Comparison of ENCODE assay signal across 26 cellular contexts in the genomic region with DNA sequence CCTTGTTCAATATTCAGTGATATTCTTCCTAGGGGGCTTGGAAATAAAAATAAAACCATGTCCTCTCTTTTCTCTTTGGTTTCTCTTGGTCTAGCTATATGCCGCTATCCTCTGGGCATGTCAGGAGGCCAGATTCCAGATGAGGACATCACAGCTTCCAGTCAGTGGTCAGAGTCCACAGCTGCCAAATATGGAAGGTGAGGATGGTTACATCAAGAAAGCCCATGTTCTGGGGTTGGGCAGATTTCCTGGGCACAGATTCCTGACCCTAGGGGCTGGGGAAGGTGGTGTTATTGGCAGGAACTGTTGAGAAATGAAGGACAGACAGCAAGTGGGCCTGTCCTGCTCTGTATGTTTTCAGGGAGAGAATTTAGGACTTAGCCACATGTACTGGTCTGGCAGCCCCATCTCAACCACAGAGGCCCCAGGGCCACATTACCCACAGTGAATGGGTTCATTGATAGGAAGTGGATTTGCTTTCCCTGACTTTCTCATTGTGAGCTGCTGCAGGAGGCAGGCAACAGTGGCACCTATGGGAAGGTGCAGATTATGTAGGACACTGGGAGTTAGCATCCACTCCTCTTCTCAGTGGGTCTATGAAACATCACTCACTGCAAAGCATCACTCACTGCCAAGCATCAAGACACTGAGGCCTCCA. TPM values are rescaled to one million over a fixed set of nuclear protein-coding genes. Genes with fewer than 3 reads are reported as not detected.
DNase-seq lines count a peak whose midpoint lies in the region; ATAC-seq, FAIRE-seq and TF ChIP-seq lines count a peak whose summit lies in the region.
"Had no signal": no experiment of that assay in that cellular context is flagged by ENCODE, and none has a peak within 500 bp of the region (broad histone marks: within the 10 kb centered on the region; RNA-seq: fewer than 3 reads in every experiment).

No MANE protein-coding gene starts in this region.

- TF ChIP-seq RAD21 in GM12878 (IDR thresholded peaks at IDR 0.05; ENCODE audit: insufficient read depth, low read depth, low read length), result peak; percentile 42; the same call in 1 of the 2 replicates

- POLR2A ChIA-PET in GM12878 (lab: Charles Lee), result no interaction called here

- H3K9me3 ChIP-seq in heart left ventricle (peaks cover 0 to 10% (median 0%) of the 10 kb centered on the region in 12 donors), GM12878 (replicated peaks; ENCODE audit: control insufficient read depth, insufficient read depth, low read length) (no peaks in the 10 kb centered on the region)
- H3K9me3 ChIP-seq: stomach had no signal

- 83 to 100% (median 96%) methylated on average over 1 of the region's 1 CpG for WGBS in heart left ventricle, 4 donors
- WGBS in GM12878 (ENCODE audit: insufficient coverage, insufficient replicate concordance, low lambda C conversion rate, missing lambda C conversion rate), result 95% methylated on average over 1 of the region's 1 CpG

- ATAC-seq in left ventricle myocardium superior (peak; percentile 38), heart left ventricle (no peak), GM12878 (no peak), left lobe of liver (peak; percentile 86)
- ATAC-seq: activated naive CD4-positive, alpha-beta T cell treated with anti-CD3 and anti-CD28 coated beads, Interleukin-2, amount 50 U/mL, for 72 hours had no signal

- H3K4me3 ChIP-seq in heart left ventricle, result no peak overlapping the region
- no peak overlapping the region for H3K4me3 ChIP-seq in GM12878
- H3K4me3 ChIP-seq: BLaER1 treated with 17β-estradiol and CSF1 and Interleukin-3, amounts not matched to agents 10 nM and 100 nM; stomach had no signal

- H3K4me1 ChIP-seq in heart left ventricle (no peaks in the 10 kb centered on the region), GM12878 (ENCODE audit: control insufficient read depth, insufficient read depth, low read length) (no peaks in the 10 kb centered on the region)

- no peak for TF ChIP-seq POLR2A in heart left ventricle (IDR thresholded peaks at IDR 0.05)
- TF ChIP-seq POLR2A in GM12878 (IDR thresholded peaks at IDR 0.05; ENCODE audit: low read depth, low read length), result no peak

- no peaks in the 10 kb centered on the region for H3K79me2 ChIP-seq in GM12878 (ENCODE audit: control insufficient read depth, insufficient read depth, low read length)

- H2AFZ ChIP-seq in GM12878 (ENCODE audit: control insufficient read depth, low read depth, low read length), result no peak overlapping the region

- H4K20me1 ChIP-seq in GM12878 (ENCODE audit: control insufficient read depth, insufficient read depth), result no peaks in the 10 kb centered on the region
- H4K20me1 ChIP-seq: BLaER1 treated with 17β-estradiol and CSF1 and Interleukin-3, amounts not matched to agents 10 nM and 100 nM had no signal

- no peak for FAIRE-seq in GM12878 (lab: Jason Lieb, UNC)
- FAIRE-seq: A204.1, frontal cortex, islet of Langerhans had no signal

- SMC1A ChIA-PET in GM12878 (lab: Charles Lee; ENCODE audit: uncharacterized antibody, unreplicated experiment), result interaction anchor here (0.8 kb wide), 1 partner anchor 140 kb away, joined by 3 read pairs; no protein-coding TSS in a partner anchor

- H3K4me2 ChIP-seq in GM12878 (ENCODE audit: control insufficient read depth, insufficient read depth), result no peak overlapping the region

- H3K27me3 ChIP-seq in heart left ventricle (no peaks in the 10 kb centered on the region), GM12878 (replicated peaks in 1 of 2; ENCODE audit: control insufficient read depth in 2 of 2, insufficient read depth in 2 of 2, low read length in 1 of 2) (no peaks in the 10 kb centered on the region)
- H3K27me3 ChIP-seq: BLaER1 treated with 17β-estradiol and CSF1 and Interleukin-3, amounts not matched to agents 10 nM and 100 nM; stomach had no signal

- no peak for DNase-seq in left ventricle myocardium superior
- no peak for DNase-seq in heart left ventricle
- DNase-seq in GM12878 (ENCODE audit: low read depth, low spot score), result no peak
- peak; percentile 52 for DNase-seq in left lobe of liver (ENCODE audit: low spot score)
- no peak for DNase-seq in NCI-H524 (lab: John Stamatoyannopoulos, UW)
- no peak for DNase-seq in CD1c-positive myeloid dendritic cell (ENCODE audit: extremely low spot score)
- no peak for DNase-seq in activated gamma-delta T cell (lab: John Stamatoyannopoulos, UW)
- DNase-seq in activated CD4-positive, alpha-beta T cell treated with anti-CD3 and anti-CD28 coated beads, Interleukin-2, amount 50 U/mL, for 1 hour, result no peak
- DNase-seq: activated CD4-positive, alpha-beta T cell treated with anti-CD3 and anti-CD28 coated beads, Interleukin-2, amount 10 ng/mL, durations not matched to agents 7 days and 5 days; aorta; erythroblast; H9; hypothalamus; KBM-7; NCI-H1694 treated with DMSO at 0.1 percent for 48 hours; NCI-H2227 treated with DMSO at 0.1 percent for 48 hours; NCI-H774; nucleus accumbens; SHP77 treated with DMSO at 0.1 percent for 48 hours; stomach; trophoblast cell had no signal

- in situ Hi-C loops in GM12878 (cut with MboI), result no loop called here

- intact Hi-C loops in left ventricle myocardium superior (cut with micrococcal nuclease) (no loop called here), heart left ventricle (cut with DNase I) (loop anchor here in 1 of 10 donors (10.0 kb wide), 1 partner anchor 138 kb away; no protein-coding TSS in a partner anchor), GM12878 (cut with micrococcal nuclease; ENCODE audit: unreplicated experiment) (no loop called here)

- RAD21 ChIA-PET in GM12878 (lab: Charles Lee; ENCODE audit: unreplicated experiment), result no interaction called here

- BruUV-seq in GM12878 (replicated peaks; lab: Mats Ljungman, UMichigan), result no TSS peak

- TF ChIP-seq EP300 in GM12878 (IDR thresholded peaks at IDR 0.05; ENCODE audit: borderline replicate concordance in 1 of 2, control insufficient read depth in 1 of 2, low read depth in 2 of 2, low read length in 2 of 2), result no peak

- CTCF ChIA-PET in GM12878 (lab: Yijun Ruan, JAX), result no interaction called here

- no peak overlapping the region for H3K9ac ChIP-seq in GM12878 (ENCODE audit: control insufficient read depth, insufficient read depth, low read length)
- H3K9ac ChIP-seq: BLaER1 treated with 17β-estradiol and CSF1 and Interleukin-3, amounts not matched to agents 10 nM and 100 nM had no signal

- peaks cover 0 to 48% (median 25%) of the 10 kb centered on the region in 9 donors for H3K36me3 ChIP-seq in heart left ventricle
- no peaks in the 10 kb centered on the region for H3K36me3 ChIP-seq in GM12878 (ENCODE audit: control insufficient read depth in 2 of 2, insufficient read depth in 2 of 2, low read length in 1 of 2)
- H3K36me3 ChIP-seq: BLaER1 treated with 17β-estradiol and CSF1 and Interleukin-3, amounts not matched to agents 10 nM and 100 nM had no signal

- H3K27ac ChIP-seq in heart left ventricle, result no peak overlapping the region
- H3K27ac ChIP-seq in GM12878 (ENCODE audit: control insufficient read depth, insufficient read depth), result no peak overlapping the region
- H3K27ac ChIP-seq: BLaER1 treated with 17β-estradiol and CSF1 and Interleukin-3, amounts not matched to agents 10 nM and 100 nM; stomach had no signal

- TF ChIP-seq CTCF in heart left ventricle (IDR thresholded peaks at IDR 0.05) (peak in 2 of 12 donors; percentile 25 to 30), GM12878 (IDR thresholded peaks at IDR 0.05 in 2 of 3, conservative IDR thresholded peaks at IDR 0.05 in 1 of 3; ENCODE audit: control insufficient read depth in 2 of 3, extremely low read depth in 1 of 3, insufficient read depth in 1 of 3, low read depth in 3 of 3, low read length in 3 of 3) (peak in 2 of 3 experiments; percentile 6 to 21; a peak in 2 of 6 replicates)

TF ChIP-seq in GM12878, 131 proteins besides CTCF, POLR2A, EP300 and RAD21 (continues in another document):
- TF ChIP-seq CREM (IDR thresholded peaks at IDR 0.05; ENCODE audit: low read depth), result no peak
- no peak for TF ChIP-seq TCF12 (IDR thresholded peaks at IDR 0.05; ENCODE audit: low read depth, low read length)
- no peak for TF ChIP-seq RCOR1 (conservative IDR thresholded peaks at IDR 0.05; ENCODE audit: low read depth, low read length)
- no peak for TF ChIP-seq LARP7 (IDR thresholded peaks at IDR 0.05)
- TF ChIP-seq NRF1 (conservative IDR thresholded peaks at IDR 0.05; ENCODE audit: low read depth, low read length), result no peak

RNA-seq across cellular contexts. Expression of gene HSD17B7, which starts 37.4 kb away (rescaled TPM):
- 2.6 TPM for total RNA-seq in left ventricle myocardium superior
- total RNA-seq in heart left ventricle, result 1 to 10 TPM; 2.6 to 6.9 (median 4.0) TPM
- 10 to 100 TPM in 1 of 2 donors, 1 to 10 TPM in 1; 2.7 to 15.9 TPM for polyA plus RNA-seq in heart left ventricle
- 241 and 243 TPM in 2 replicates for total RNA-seq in GM12878 (2013; cell fraction: nucleolus; rRNA removed)
- total RNA-seq in GM12878 (2014; rRNA removed), result 42.1 and 53.2 TPM in 2 replicates
- 34.5 and 36.2 TPM in 2 replicates for total RNA-seq in GM12878 (2014; rRNA removed; fragmentation: Illumina TruSeq; extraction: Trizol)
- 27.0 and 35.1 TPM in 2 replicates for total RNA-seq in GM12878 (2021)
- 17.6 TPM for polyA plus RNA-seq in GM12878 (2011; ENCODE audit: low read depth)
- 84.1 and 88.1 TPM in 2 replicates for polyA plus RNA-seq in GM12878 (2011; rRNA removed)
- polyA plus RNA-seq in GM12878 (2011; cell fraction: cytosol; rRNA removed), result 58.2 and 61.7 TPM in 2 replicates
- polyA plus RNA-seq in GM12878 (2011; cell fraction: nucleus; rRNA removed), result 115 and 160 TPM in 2 replicates
- polyA plus RNA-seq in GM12878 (2012), result 24.3 and 31.2 TPM in 2 replicates
- polyA plus RNA-seq in GM12878 (2014; fragmentation: Illumina TruSeq; extraction: Trizol), result 35.7 and 42.2 TPM in 2 replicates
- 10 to 100 TPM; 37.2 to 45.6 TPM for polyA plus RNA-seq in GM12878 (2014; fragmentation: Nextera tagmentation; extraction: Ambion mirVana)
- polyA plus RNA-seq in GM12878 (2014; rRNA removed), result 34.6 and 36.9 TPM in 2 replicates
- polyA plus RNA-seq in GM12878 (2016; fragmentation: Nextera tagmentation; extraction: Ambion mirVana), result 10 to 100 TPM; 32.9 to 35.2 TPM
- polyA minus RNA-seq in GM12878 (2011; rRNA and poly(A)+ RNA removed), result 65.3 and 78.6 TPM in 2 replicates
- 12.2 and 19.8 TPM in 2 replicates for polyA minus RNA-seq in GM12878 (2011; cell fraction: cytosol; rRNA and poly(A)+ RNA removed)
- polyA minus RNA-seq in GM12878 (2011; cell fraction: nucleus; rRNA and poly(A)+ RNA removed), result 134 and 184 TPM in 2 replicates
- 14.6 TPM for total RNA-seq in left lobe of liver

Comparison
In these comparisons a context has a peak if more than half of its experiments do, and no peak if none do; other contexts are left out.
1. ATAC-seq: peak in left ventricle myocardium superior (single experiment) and left lobe of liver (single experiment); none in heart left ventricle (0 of 4) and GM12878 (single experiment).